Comparison of ENCODE assay signal across 21 cellular contexts in the genomic region with DNA sequence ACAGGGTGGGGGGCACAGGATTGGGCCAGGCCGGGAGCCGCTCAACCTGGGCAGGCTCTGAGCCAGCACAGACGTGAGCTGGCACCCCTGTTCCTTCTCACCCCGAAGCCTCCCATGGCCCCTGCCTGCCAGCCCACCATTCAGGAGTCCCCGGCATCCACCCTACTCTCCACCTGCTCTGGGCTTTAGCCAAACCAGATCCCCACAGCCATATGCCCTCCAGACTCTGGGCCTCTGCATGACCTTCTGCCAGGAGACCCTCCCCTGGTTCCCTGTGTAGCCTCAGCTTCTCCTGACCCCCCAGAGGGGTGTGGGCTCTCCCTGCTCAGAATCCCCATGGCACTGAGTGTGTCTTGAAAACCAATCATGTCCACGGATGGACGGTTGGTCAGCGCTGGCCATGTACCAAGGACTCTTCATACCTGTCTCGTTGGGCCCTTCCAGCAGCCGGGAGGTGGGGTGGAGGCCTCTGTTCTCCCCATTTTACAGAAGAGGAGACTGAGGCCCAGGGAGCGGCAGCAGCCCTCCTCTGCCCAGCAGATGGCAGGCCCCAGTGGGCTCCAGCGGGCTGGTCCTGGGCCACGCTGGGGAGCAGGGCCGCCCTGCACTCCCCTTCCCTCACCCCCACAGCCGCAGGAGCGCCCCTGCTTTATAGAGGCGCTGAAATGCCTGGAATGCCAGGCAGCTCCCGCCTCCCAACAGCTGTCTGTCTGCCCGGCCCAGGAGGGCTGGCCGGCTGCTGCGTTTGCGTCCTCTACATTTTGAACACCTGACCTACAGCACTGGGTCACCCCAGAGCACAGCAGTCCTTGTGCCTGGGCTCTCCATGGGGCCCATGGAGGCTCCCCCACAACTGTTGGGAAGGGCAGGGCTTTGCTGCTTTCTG. TPM values are rescaled to one million over a fixed set of nuclear protein-coding genes. Genes with fewer than 3 reads are reported as not detected.
A peak's percentile ranks its signal among the peaks of the same experiment; 100 is the strongest.
DNase-seq lines count a peak whose midpoint lies in the region; ATAC-seq, FAIRE-seq and TF ChIP-seq lines count a peak whose summit lies in the region.
"Had no signal": no experiment of that assay in that cellular context is flagged by ENCODE, and none has a peak within 500 bp of the region (broad histone marks: within the 10 kb centered on the region; RNA-seq: fewer than 3 reads in every experiment).

No MANE protein-coding gene starts in this region.

- H4K12ac ChIP-seq in trophoblast cell (ENCODE audit: low read depth, low read length): no peak overlapping the region

- TF ChIP-seq POLR2A in HepG2 (IDR thresholded peaks at IDR 0.05; ENCODE audit: insufficient read depth in 1 of 2, low read depth in 2 of 2, low read length in 2 of 2) (no peak), right lobe of liver (IDR thresholded peaks at IDR 0.05) (no peak)

- peak overlapping the region; percentile 46 for H4K91ac ChIP-seq in trophoblast cell (ENCODE audit: low read depth, low read length)

- peak overlapping the region; percentile 30 for H3K14ac ChIP-seq in trophoblast cell (ENCODE audit: low read length)

- H3K27me3 ChIP-seq in HepG2 (ENCODE audit: control insufficient read depth in 1 of 2, insufficient read depth in 2 of 2, low read length in 2 of 2): peaks cover 27 to 83% of the 10 kb centered on the region in 2 experiments; a peak in 4 of 5 replicates
- H3K27me3 ChIP-seq in right lobe of liver: no peaks in the 10 kb centered on the region
- H3K27me3 ChIP-seq in left ventricle myocardium inferior (ENCODE audit: low read depth): peaks cover 41% of the 10 kb centered on the region
- no peaks in the 10 kb centered on the region for H3K27me3 ChIP-seq in trophoblast cell (ENCODE audit: insufficient read depth, low read length)
- peaks cover 13% of the 10 kb centered on the region for H3K27me3 ChIP-seq in HAP-1 (ENCODE audit: low read depth)

- H2AFZ ChIP-seq in HepG2 (ENCODE audit: low read length) (no peak overlapping the region), trophoblast cell (ENCODE audit: insufficient read depth, low read length, poor library complexity) (no peak overlapping the region)

- no peak overlapping the region for H2BK5ac ChIP-seq in trophoblast cell (ENCODE audit: low read depth, low read length, poor library complexity)

- in situ Hi-C loops in HepG2 (cut with HindIII; ENCODE audit: extremely low pct_ligation_motif_present, low pct_unique_long_range_greater_than_20kb) (loop anchor here (25.0 kb wide), 1 partner anchor 209 kb away; a partner anchor contains a TSS), HAP-1 (cut with MboI; ENCODE audit: low sequenced_read_pairs) (no loop called here)

- POLR2A ChIA-PET in HepG2 (lab: Yijun Ruan, JAX): no interaction called here

- TF ChIP-seq EP300 in HepG2 (IDR thresholded peaks at IDR 0.05; ENCODE audit: low read depth in 2 of 2, low read length in 2 of 2): no peak
- TF ChIP-seq EP300 in HepG2 (CRISPR knock-in tag; IDR thresholded peaks at IDR 0.05; ENCODE audit: borderline replicate concordance): no peak

- peak overlapping the region; percentile 9 for H2BK120ac ChIP-seq in trophoblast cell (ENCODE audit: insufficient read depth, low read length, poor library complexity)

- H3K18ac ChIP-seq in trophoblast cell (ENCODE audit: low read length): no peak overlapping the region

- H3K27ac ChIP-seq in HepG2 (ENCODE audit: extremely low read length, insufficient read depth, low read length): no peak overlapping the region
- H3K27ac ChIP-seq in right lobe of liver: no peak overlapping the region
- peak overlapping the region; percentile 65 for H3K27ac ChIP-seq in left ventricle myocardium inferior (replicated peaks)
- no peak overlapping the region for H3K27ac ChIP-seq in trophoblast cell (ENCODE audit: low read depth, low read length)

- DNase-seq in HepG2 (ENCODE audit: low spot score) (no peak), right lobe of liver (no peak), left ventricle myocardium inferior (no peak), trophoblast cell (no peak), HAP-1 (ENCODE audit: low spot score in 2 of 2) (no peak)
- DNase-seq in activated CD4-positive, alpha-beta T cell treated with anti-CD3 and anti-CD28 coated beads, Interleukin-2, amount 50 U/mL, for 4 hours: no peak
- DNase-seq: ACHN; foreskin fibroblast; NCI-H187; stimulated activated CD4-positive, alpha-beta T cell treated with anti-CD3 and anti-CD28 coated beads, Interleukin-4, amount 100 ng/mL, for 1 hour; stomach had no signal

- TF ChIP-seq CTCF in HepG2 (CRISPR knock-in tag; IDR thresholded peaks at IDR 0.05) (no peak), right lobe of liver (IDR thresholded peaks at IDR 0.05) (no peak), left ventricle myocardium inferior (IDR thresholded peaks at IDR 0.05; ENCODE audit: borderline replicate concordance) (no peak)

- H3K23ac ChIP-seq in trophoblast cell (ENCODE audit: low read length): no peak overlapping the region

- peaks cover 38% of the 10 kb centered on the region for H3K4me1 ChIP-seq in HepG2 (ENCODE audit: insufficient read depth, low read length)
- H3K4me1 ChIP-seq in right lobe of liver: peaks cover 0 to 7% (median 2%) of the 10 kb centered on the region in 4 donors
- H3K4me1 ChIP-seq in left ventricle myocardium inferior: peaks cover 38% of the 10 kb centered on the region
- H3K4me1 ChIP-seq in trophoblast cell (ENCODE audit: control insufficient read depth in 1 of 2, insufficient read depth in 2 of 2, low read length in 2 of 2): peaks cover 32 to 38% of the 10 kb centered on the region in 2 experiments
- H3K4me1 ChIP-seq in HAP-1: no peaks in the 10 kb centered on the region

- WGBS in HepG2 (ENCODE audit: low lambda C conversion rate): 51% methylated on average over 6 of the region's 22 CpGs
- WGBS in right lobe of liver (ENCODE audit: insufficient coverage, low coverage, low lambda C conversion rate, missing lambda C conversion rate): no CpG with 5 or more reads among the region's 22 CpGs
- no CpG with 5 or more reads among the region's 22 CpGs for WGBS in trophoblast cell (ENCODE audit: extremely low coverage, insufficient coverage, insufficient read length)

- H3K79me1 ChIP-seq in trophoblast cell (ENCODE audit: low read length): peaks cover 11% of the 10 kb centered on the region

- no peak overlapping the region for H3K4ac ChIP-seq in trophoblast cell (ENCODE audit: low read depth, low read length)

- H3K9me3 ChIP-seq in HepG2 (ENCODE audit: low read length) (no peaks in the 10 kb centered on the region), right lobe of liver (no peaks in the 10 kb centered on the region), left ventricle myocardium inferior (replicated peaks) (no peaks in the 10 kb centered on the region), trophoblast cell (ENCODE audit: insufficient read depth, low read depth, low read length) (no peaks in the 10 kb centered on the region), HAP-1 (no peaks in the 10 kb centered on the region)
- H3K9me3 ChIP-seq: stomach had no signal

- peak overlapping the region; percentile 55 for H2BK12ac ChIP-seq in trophoblast cell (ENCODE audit: low read length)

- H3K4me2 ChIP-seq in HepG2 (ENCODE audit: low read depth, low read length): no peak overlapping the region
- no peak overlapping the region for H3K4me2 ChIP-seq in trophoblast cell (ENCODE audit: low read length)

- ATAC-seq in HepG2 (no peak), right lobe of liver (no peak), GM21360 (IDR thresholded peaks at IDR 0.05; ENCODE audit: unreplicated experiment) (no peak), HG03342 (IDR thresholded peaks at IDR 0.05; ENCODE audit: unreplicated experiment) (no peak)
- ATAC-seq: K562, Panc1 had no signal

- H4K20me1 ChIP-seq in HepG2 (ENCODE audit: insufficient read depth, low read length): no peaks in the 10 kb centered on the region

- no peak overlapping the region for H3K9ac ChIP-seq in HepG2 (ENCODE audit: insufficient read depth, low read depth, low read length)
- H3K9ac ChIP-seq in trophoblast cell (ENCODE audit: low read length): no peak overlapping the region

- no TSS peak for BruUV-seq in HepG2 (replicated peaks; lab: Mats Ljungman, UMichigan)

- FAIRE-seq in HepG2 (lab: Jason Lieb, UNC): no peak
- FAIRE-seq: GM12891, K562, urothelium cell line had no signal

- intact Hi-C loops in HepG2 (cut with micrococcal nuclease; ENCODE audit: unreplicated experiment) (no loop called here), right lobe of liver (cut with DNase I) (loop anchor here (10.0 kb wide), 2 partner anchors 57 to 207 kb away; a partner anchor contains a TSS), left ventricle myocardium inferior (cut with micrococcal nuclease) (no loop called here)

- CTCF ChIA-PET in HepG2 (lab: Yijun Ruan, JAX; ENCODE audit: low intra/inter-chr PET ratio, low total read pairs): no interaction called here

- H3K4me3 ChIP-seq in HepG2 (replicated peaks in 1 of 3; ENCODE audit: insufficient read depth in 1 of 3, low read depth in 2 of 3, low read length in 3 of 3) (no peak overlapping the region), right lobe of liver (no peak overlapping the region), left ventricle myocardium inferior (peak overlapping the region; percentile 14), trophoblast cell (ENCODE audit: low read depth, low read length) (no peak overlapping the region), HAP-1 (no peak overlapping the region)
- H3K4me3 ChIP-seq: K562, stomach had no signal

- peak overlapping the region; percentile 24 for H4K8ac ChIP-seq in trophoblast cell (ENCODE audit: low read depth, low read length)

- peak overlapping the region; percentile 42 for H2AK5ac ChIP-seq in trophoblast cell (ENCODE audit: low read length)

- TF ChIP-seq RAD21 in HepG2 (CRISPR knock-in tag; IDR thresholded peaks at IDR 0.05): no peak

- H3K36me3 ChIP-seq in HepG2 (replicated peaks in 1 of 2; ENCODE audit: control insufficient read depth in 1 of 2, insufficient read depth in 2 of 2, low read length in 2 of 2): no peaks in the 10 kb centered on the region
- no peaks in the 10 kb centered on the region for H3K36me3 ChIP-seq in right lobe of liver
- no peaks in the 10 kb centered on the region for H3K36me3 ChIP-seq in left ventricle myocardium inferior
- no peaks in the 10 kb centered on the region for H3K36me3 ChIP-seq in trophoblast cell (ENCODE audit: control insufficient read depth in 1 of 2, insufficient read depth in 2 of 2, low read length in 2 of 2)
- no peaks in the 10 kb centered on the region for H3K36me3 ChIP-seq in HAP-1 (replicated peaks)
- H3K36me3 ChIP-seq: stomach had no signal

- H3K79me2 ChIP-seq in HepG2 (ENCODE audit: insufficient read depth, low read length) (no peaks in the 10 kb centered on the region), trophoblast cell (ENCODE audit: control insufficient read depth, insufficient read depth, low read length, poor library complexity) (no peaks in the 10 kb centered on the region)

RNA-seq across cellular contexts. Expression of a gene that starts 3.5 kb away (rescaled TPM):
- total RNA-seq in HepG2 (2016; rRNA removed; fragmentation: Illumina TruSeq; extraction: Trizol) (not detected in 2 replicates), right lobe of liver (not detected), left ventricle myocardium inferior (not detected)
- total RNA-seq in HepG2 (2016; cell fraction: cytosol; rRNA removed; fragmentation: Illumina TruSeq; extraction: Trizol; ENCODE audit: low read depth): not detected in 2 replicates
- total RNA-seq in HepG2 (2016; cell fraction: insoluble cytoplasmic fraction; rRNA removed; fragmentation: Illumina TruSeq; extraction: Trizol): not detected in 2 replicates
- total RNA-seq in HepG2 (2016; cell fraction: membrane; rRNA removed; fragmentation: Illumina TruSeq; extraction: Trizol): not detected in 2 replicates
- total RNA-seq in HepG2 (2016; cell fraction: nucleus; rRNA removed; fragmentation: Illumina TruSeq; extraction: Trizol): not detected in 2 replicates
- polyA plus RNA-seq in HepG2 (2011; rRNA removed): not detected in 2 replicates
- not detected in 2 replicates for polyA plus RNA-seq in HepG2 (2011; cell fraction: cytosol; rRNA removed)
- not detected in 2 replicates for polyA plus RNA-seq in HepG2 (2011; cell fraction: nucleus; rRNA removed)
- not detected in 2 replicates for polyA plus RNA-seq in HepG2 (2012)
- not detected in 2 replicates for polyA plus RNA-seq in HepG2 (2016; cell fraction: cytosol; fragmentation: Illumina TruSeq; extraction: Trizol; ENCODE audit: low read depth)
- not detected in 2 replicates for polyA plus RNA-seq in HepG2 (2016; cell fraction: insoluble cytoplasmic fraction; fragmentation: Illumina TruSeq; extraction: Trizol; ENCODE audit: low read depth)
- polyA plus RNA-seq in HepG2 (2016; cell fraction: membrane; fragmentation: Illumina TruSeq; extraction: Trizol; ENCODE audit: low read depth): not detected in 2 replicates
- polyA plus RNA-seq in HepG2 (2016; cell fraction: nucleus; fragmentation: Illumina TruSeq; extraction: Trizol; ENCODE audit: insufficient read depth, low read depth): not detected in 2 replicates
- polyA minus RNA-seq in HepG2 (2011; rRNA and poly(A)+ RNA removed; ENCODE audit: low replicate concordance): not detected in 2 replicates
- polyA minus RNA-seq in HepG2 (2011; cell fraction: cytosol; rRNA and poly(A)+ RNA removed): not detected in 2 replicates
- polyA minus RNA-seq in HepG2 (2011; cell fraction: nucleus; rRNA and poly(A)+ RNA removed): not detected in 2 replicates
- polyA plus RNA-seq in trophoblast cell (2013): 0.25 and 0.27 TPM in 2 replicates
- total RNA-seq: activated T-helper 2 cell treated with anti-CD3 and anti-CD28 coated beads, Interferon-gamma antibody, Interleukin-2, Interleukin-4, amounts not matched to agents 10 μg/mL and 5 μg/mL and 100 μg/mL, durations not matched to agents 14 hours and 24 hours and 36 hours; K562; kidney epithelial cell; mononuclear cell; stomach had no signal
- polyA plus RNA-seq: CD14-positive monocyte, K562, stomach had no signal

RNA-seq across cellular contexts. Expression of a gene that starts 6.3 kb away (rescaled TPM):
- total RNA-seq in HepG2 (2016; rRNA removed; fragmentation: Illumina TruSeq; extraction: Trizol) (1.0 and 3.8 TPM in 2 replicates), right lobe of liver (10 to 100 TPM in 3 of 6 experiments, 1 to 10 TPM in 3; 9.2 to 24.8 (median 12.7) TPM), left ventricle myocardium inferior (6.0 TPM)
- total RNA-seq in HepG2 (2016; cell fraction: cytosol; rRNA removed; fragmentation: Illumina TruSeq; extraction: Trizol; ENCODE audit: low read depth): 0.35 and 0.61 TPM in 2 replicates
- total RNA-seq in HepG2 (2016; cell fraction: insoluble cytoplasmic fraction; rRNA removed; fragmentation: Illumina TruSeq; extraction: Trizol): 0.86 and 3.7 TPM in 2 replicates
- 0.99 and 1.1 TPM in 2 replicates for total RNA-seq in HepG2 (2016; cell fraction: membrane; rRNA removed; fragmentation: Illumina TruSeq; extraction: Trizol)
- 3.9 and 4.8 TPM in 2 replicates for total RNA-seq in HepG2 (2016; cell fraction: nucleus; rRNA removed; fragmentation: Illumina TruSeq; extraction: Trizol)
- 1.8 and 1.9 TPM in 2 replicates for polyA plus RNA-seq in HepG2 (2011; rRNA removed)
- polyA plus RNA-seq in HepG2 (2011; cell fraction: cytosol; rRNA removed): 1.2 and 1.7 TPM in 2 replicates
- 4.8 and 6.6 TPM in 2 replicates for polyA plus RNA-seq in HepG2 (2011; cell fraction: nucleus; rRNA removed)
- polyA plus RNA-seq in HepG2 (2012): 0.43 and 1.1 TPM in 2 replicates
- polyA plus RNA-seq in HepG2 (2016; cell fraction: cytosol; fragmentation: Illumina TruSeq; extraction: Trizol; ENCODE audit: low read depth): 0.33 and 0.43 TPM in 2 replicates
- 0.77 and 1.1 TPM in 2 replicates for polyA plus RNA-seq in HepG2 (2016; cell fraction: insoluble cytoplasmic fraction; fragmentation: Illumina TruSeq; extraction: Trizol; ENCODE audit: low read depth)
- polyA plus RNA-seq in HepG2 (2016; cell fraction: membrane; fragmentation: Illumina TruSeq; extraction: Trizol; ENCODE audit: low read depth): 0.61 and 0.78 TPM in 2 replicates
- polyA plus RNA-seq in HepG2 (2016; cell fraction: nucleus; fragmentation: Illumina TruSeq; extraction: Trizol; ENCODE audit: insufficient read depth, low read depth): 6.6 and 7.1 TPM in 2 replicates
- polyA minus RNA-seq in HepG2 (2011; rRNA and poly(A)+ RNA removed; ENCODE audit: low replicate concordance): 4.1 TPM in 1 of 2 replicates, not detected in the other
- polyA minus RNA-seq in HepG2 (2011; cell fraction: cytosol; rRNA and poly(A)+ RNA removed): 0.70 and 1.3 TPM in 2 replicates
- 0.87 and 1.2 TPM in 2 replicates for polyA minus RNA-seq in HepG2 (2011; cell fraction: nucleus; rRNA and poly(A)+ RNA removed)
- 5.9 and 6.2 TPM in 2 replicates for polyA plus RNA-seq in trophoblast cell (2013)
- total RNA-seq: activated T-helper 2 cell treated with anti-CD3 and anti-CD28 coated beads, Interferon-gamma antibody, Interleukin-2, Interleukin-4, amounts not matched to agents 10 μg/mL and 5 μg/mL and 100 μg/mL, durations not matched to agents 14 hours and 24 hours and 36 hours had no signal
- polyA plus RNA-seq: CD14-positive monocyte, K562 had no signal

RNA-seq across cellular contexts. Expression of a gene that starts 49.3 kb away (rescaled TPM):
- total RNA-seq in HepG2 (2016; rRNA removed; fragmentation: Illumina TruSeq; extraction: Trizol): 6.3 and 15.0 TPM in 2 replicates
- total RNA-seq in HepG2 (2016; cell fraction: cytosol; rRNA removed; fragmentation: Illumina TruSeq; extraction: Trizol; ENCODE audit: low read depth): 1.8 and 2.0 TPM in 2 replicates
- 5.3 and 14.9 TPM in 2 replicates for total RNA-seq in HepG2 (2016; cell fraction: insoluble cytoplasmic fraction; rRNA removed; fragmentation: Illumina TruSeq; extraction: Trizol)
- total RNA-seq in HepG2 (2016; cell fraction: membrane; rRNA removed; fragmentation: Illumina TruSeq; extraction: Trizol): 4.5 and 4.6 TPM in 2 replicates
- 16.5 and 16.8 TPM in 2 replicates for total RNA-seq in HepG2 (2016; cell fraction: nucleus; rRNA removed; fragmentation: Illumina TruSeq; extraction: Trizol)
- polyA plus RNA-seq in HepG2 (2011; rRNA removed): 4.1 and 9.1 TPM in 2 replicates
- polyA plus RNA-seq in HepG2 (2011; cell fraction: cytosol; rRNA removed): 5.0 and 5.7 TPM in 2 replicates
- 7.2 and 12.6 TPM in 2 replicates for polyA plus RNA-seq in HepG2 (2011; cell fraction: nucleus; rRNA removed)
- polyA plus RNA-seq in HepG2 (2012): 2.1 and 4.5 TPM in 2 replicates
- 1.7 and 2.0 TPM in 2 replicates for polyA plus RNA-seq in HepG2 (2016; cell fraction: cytosol; fragmentation: Illumina TruSeq; extraction: Trizol; ENCODE audit: low read depth)
- 4.0 and 5.0 TPM in 2 replicates for polyA plus RNA-seq in HepG2 (2016; cell fraction: insoluble cytoplasmic fraction; fragmentation: Illumina TruSeq; extraction: Trizol; ENCODE audit: low read depth)
- polyA plus RNA-seq in HepG2 (2016; cell fraction: membrane; fragmentation: Illumina TruSeq; extraction: Trizol; ENCODE audit: low read depth): 2.7 and 3.1 TPM in 2 replicates
- 22.0 and 22.4 TPM in 2 replicates for polyA plus RNA-seq in HepG2 (2016; cell fraction: nucleus; fragmentation: Illumina TruSeq; extraction: Trizol; ENCODE audit: insufficient read depth, low read depth)
- 16.3 and 18.5 TPM in 2 replicates for polyA minus RNA-seq in HepG2 (2011; rRNA and poly(A)+ RNA removed; ENCODE audit: low replicate concordance)
- 6.5 and 7.4 TPM in 2 replicates for polyA minus RNA-seq in HepG2 (2011; cell fraction: cytosol; rRNA and poly(A)+ RNA removed)
- 9.1 and 12.8 TPM in 2 replicates for polyA minus RNA-seq in HepG2 (2011; cell fraction: nucleus; rRNA and poly(A)+ RNA removed)
- total RNA-seq in right lobe of liver: 1 to 10 TPM in 5 of 6 experiments, under 1 TPM in 1; 0.88 to 6.8 (median 2.8) TPM
- total RNA-seq in left ventricle myocardium inferior: 2.0 TPM
- polyA plus RNA-seq in trophoblast cell (2013): 4.5 and 4.7 TPM in 2 replicates

Comparison
In these comparisons a context has a peak if more than half of its experiments do, and no peak if none do; other contexts are left out.
1. intact Hi-C loops: an anchor here in right lobe of liver (10.0 kb wide); none called in HepG2 and left ventricle myocardium inferior.